In the genomic region with DNA sequence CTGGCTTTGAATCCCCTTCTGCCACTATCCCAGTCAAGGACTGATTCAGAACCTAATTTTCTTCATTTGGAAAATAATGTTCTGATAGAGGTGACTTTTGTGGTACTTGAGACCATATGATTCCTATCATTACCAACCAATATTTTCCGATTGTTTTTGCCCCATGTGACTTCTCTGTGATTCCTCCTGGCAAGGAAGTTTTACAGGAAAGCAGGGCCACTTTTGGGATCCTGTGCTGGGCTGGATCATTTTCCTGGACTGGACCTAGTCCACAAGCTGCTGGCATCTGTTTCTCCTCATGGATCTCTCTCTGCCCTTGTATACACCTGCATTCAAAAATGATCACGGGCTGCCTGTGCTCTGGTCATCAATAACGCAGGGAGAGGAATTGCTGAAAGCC, we compare ENCODE assay signal across 1 cellular context.
TF ChIP-seq lines count a peak whose summit lies in the region.

No MANE protein-coding gene starts in this region.

TF ChIP-seq in HepG2, 621 proteins besides CTCF, POLR2A, EP300 and RAD21:
- no peak for TF ChIP-seq TCF7 (IDR thresholded peaks at IDR 0.05; ENCODE audit: low read depth)
- TF ChIP-seq BRD4 (CRISPR knock-in tag; IDR thresholded peaks at IDR 0.05) = no peak
- TF ChIP-seq ASH2L (IDR thresholded peaks at IDR 0.05; ENCODE audit: insufficient read length, low read depth, low read length) = no peak
- no peak for TF ChIP-seq RBM22 (optimal IDR thresholded peaks at IDR 0.05; ENCODE audit: low read length)
